Comparison of ENCODE assay signal across 9 cellular contexts in genomic region chr11:68946416-68947090, GRCh38.
DNase-seq lines count a peak whose midpoint lies in the region; ATAC-seq and TF ChIP-seq lines count a peak whose summit lies in the region.
"Had no signal": no experiment of that assay in that cellular context is flagged by ENCODE, and none has a peak within 500 bp of the region (broad histone marks: within the 10 kb centered on the region; RNA-seq: fewer than 3 reads in every experiment).

No MANE protein-coding gene starts in this region.

- H3K4me3 ChIP-seq in retinal pigment epithelial cell (ENCODE audit: low read length), result no peak overlapping the region
- H3K4me3 ChIP-seq: cardiac muscle cell had no signal

- peak; percentile 63 for DNase-seq in EL
- peak; percentile 96 for DNase-seq in amniotic epithelial cell (ENCODE audit: low read depth)
- DNase-seq in foreskin melanocyte, result peak; percentile 44
- peak; percentile 36 for DNase-seq in retinal pigment epithelial cell (ENCODE audit: low read depth)
- no peak for DNase-seq in NCI-H2029 treated with DMSO at 0.1 percent for 48 hours (lab: John Stamatoyannopoulos, UW)
- DNase-seq in ecto neural progenitor cell (ENCODE audit: low spot score), result no peak
- DNase-seq in activated CD4-positive, alpha-beta T cell treated with anti-CD3 and anti-CD28 coated beads for 48 hours, result no peak

- ATAC-seq in HG03432 (IDR thresholded peaks at IDR 0.05; ENCODE audit: unreplicated experiment), result no peak

- no peak for TF ChIP-seq CTCF in retinal pigment epithelial cell (conservative IDR thresholded peaks at IDR 0.05; ENCODE audit: low read depth, low read length)

Comparison
In these comparisons a context has a peak if more than half of its experiments do, and no peak if none do; other contexts are left out.
1. DNase-seq: peak in EL (single experiment), amniotic epithelial cell (single experiment), foreskin melanocyte (single experiment) and retinal pigment epithelial cell (single experiment); none in NCI-H2029 treated with DMSO at 0.1 percent for 48 hours (single experiment), ecto neural progenitor cell (single experiment) and activated CD4-positive, alpha-beta T cell treated with anti-CD3 and anti-CD28 coated beads for 48 hours (single experiment).